In genomic region chr16:5505093-5505887, GRCh38 we compare ENCODE assay signal across 22 cellular contexts.
"Had no signal": no experiment of that assay in that cellular context is flagged by ENCODE, and none has a peak within 500 bp of the region (broad histone marks: within the 10 kb centered on the region; RNA-seq: fewer than 3 reads in every experiment).

No MANE protein-coding gene starts in this region.

- H3K36me3 Mint-ChIP-seq: naive B cell; stimulated activated effector memory CD8-positive, alpha-beta T cell treated with anti-CD3 and anti-CD28 coated beads, Interleukin-12 subunit alpha, Interleukin-12 subunit beta, amount 100 ng/mL, for 72 hours; type B pancreatic cell had no signal

- H3K27ac Mint-ChIP-seq: stimulated activated effector memory CD8-positive, alpha-beta T cell treated with anti-CD3 and anti-CD28 coated beads, Interleukin-12 subunit alpha, Interleukin-12 subunit beta, amount 100 ng/mL, for 72 hours; type B pancreatic cell had no signal

- H3K36me3 ChIP-seq: heart left ventricle, neutrophil, right lobe of liver, suprapubic skin, thyroid gland had no signal

- H3K4me1 ChIP-seq: psoas muscle, right lobe of liver, suprapubic skin had no signal

- H3K27ac ChIP-seq: heart left ventricle, neutrophil, psoas muscle, right lobe of liver, suprapubic skin had no signal

- H3K4me3 ChIP-seq: dorsolateral prefrontal cortex, heart left ventricle, psoas muscle, right lobe of liver, suprapubic skin, thyroid gland had no signal

- DNase-seq: effector CD8-positive, alpha-beta T cell; heart left ventricle; hippocampal formation; left colon; naive B cell; psoas muscle; retina; right lobe of liver; stimulated activated CD4-positive, alpha-beta T cell treated with anti-CD3 and anti-CD28 coated beads, Interleukin-4, amount 100 ng/mL, for 1 hour; stimulated activated CD8-positive, alpha-beta memory T cell treated with anti-CD3 and anti-CD28 coated beads, Interleukin-4, amount 100 ng/mL, for 48 hours; stimulated activated naive CD8-positive, alpha-beta T cell treated with anti-CD3 and anti-CD28 coated beads, Interleukin-15, Interleukin-2, amounts not matched to agents 100 U/mL and 50 U/mL, for 24 hours; thyroid gland had no signal

- H3K4me3 Mint-ChIP-seq: naive B cell; stimulated activated effector memory CD8-positive, alpha-beta T cell treated with anti-CD3 and anti-CD28 coated beads, Interleukin-12 subunit alpha, Interleukin-12 subunit beta, amount 100 ng/mL, for 72 hours; type B pancreatic cell had no signal

- FAIRE-seq: endometrium, frontal cortex, urothelium cell line had no signal

- H3K9me3 ChIP-seq: heart left ventricle, neutrophil, psoas muscle, right lobe of liver, suprapubic skin, thyroid gland had no signal

- H3K4me1 Mint-ChIP-seq: naive B cell; stimulated activated effector memory CD8-positive, alpha-beta T cell treated with anti-CD3 and anti-CD28 coated beads, Interleukin-12 subunit alpha, Interleukin-12 subunit beta, amount 100 ng/mL, for 72 hours had no signal

- ATAC-seq: esophagus mucosa; left colon; psoas muscle; right lobe of liver; stimulated activated effector memory CD8-positive, alpha-beta T cell treated with anti-CD3 and anti-CD28 coated beads, Interleukin-12 subunit alpha, Interleukin-12 subunit beta, amount 100 ng/mL, for 72 hours; stimulated activated naive CD8-positive, alpha-beta T cell treated with anti-CD3 and anti-CD28 coated beads, Interleukin-15, Interleukin-2, amounts not matched to agents 100 U/mL and 50 U/mL, for 24 hours had no signal

- H3K9me3 Mint-ChIP-seq: nephron; stimulated activated effector memory CD8-positive, alpha-beta T cell treated with anti-CD3 and anti-CD28 coated beads, Interleukin-12 subunit alpha, Interleukin-12 subunit beta, amount 100 ng/mL, for 72 hours; type B pancreatic cell had no signal

- H3K27me3 ChIP-seq: neutrophil, right lobe of liver, thyroid gland had no signal
